Comparison of ENCODE assay signal across 8 cellular contexts in the genomic region with DNA sequence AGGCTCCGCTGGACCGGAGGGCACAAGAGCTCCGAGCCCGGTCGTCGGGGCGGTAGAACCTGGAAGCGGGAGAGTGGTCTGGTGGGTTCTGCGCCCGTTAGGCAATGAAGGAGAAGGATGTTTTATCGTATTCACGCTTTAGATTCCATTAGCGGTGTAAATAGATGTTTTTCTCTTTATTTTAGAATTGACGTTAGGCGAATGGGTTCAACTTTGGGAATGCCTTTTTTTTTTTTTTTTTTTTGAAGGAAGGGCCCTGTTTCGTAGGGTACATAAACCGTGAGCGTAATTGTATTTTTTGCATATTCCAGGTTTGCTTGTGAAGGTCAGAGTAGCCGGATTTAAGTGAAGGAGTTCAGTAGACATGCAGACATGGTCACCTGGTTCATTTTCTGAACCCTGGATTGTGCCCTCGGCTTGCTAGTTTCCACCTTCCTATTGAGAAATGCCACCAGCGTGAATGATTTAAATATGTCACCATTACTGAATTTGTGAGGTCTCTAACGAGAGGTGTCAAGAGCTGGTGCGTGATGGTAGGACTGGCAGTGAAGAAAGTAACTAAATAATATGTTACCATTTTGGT. TPM values are rescaled to one million over a fixed set of nuclear protein-coding genes. Genes with fewer than 3 reads are reported as not detected.
DNase-seq lines count a peak whose midpoint lies in the region; ATAC-seq, FAIRE-seq and TF ChIP-seq lines count a peak whose summit lies in the region.

No MANE protein-coding gene starts in this region.

- H2AFZ ChIP-seq in OCI-LY3 (ENCODE audit: low read depth, low read length), result no peak overlapping the region; the same call in 1 of the 2 replicates

- no peaks in the 10 kb centered on the region for H3K27me3 ChIP-seq in OCI-LY3 (ENCODE audit: low read depth, low read length)
- H3K27me3 ChIP-seq in esophagus (ENCODE audit: control insufficient read depth in 1 of 2, insufficient read depth in 2 of 2, low read length in 2 of 2), result no peaks in the 10 kb centered on the region
- H3K27me3 ChIP-seq in rectal smooth muscle tissue (ENCODE audit: control insufficient read depth, insufficient read depth, low read length), result no peaks in the 10 kb centered on the region

- 6% methylated on average over 23 of the region's 23 CpGs for WGBS in esophagus, 2 donors

- peaks cover 11% of the 10 kb centered on the region for H3K36me3 ChIP-seq in OCI-LY3 (replicated peaks; ENCODE audit: low read depth, low read length)
- H3K36me3 ChIP-seq in esophagus (ENCODE audit: control insufficient read depth in 2 of 2, insufficient read depth in 2 of 2, low read length in 1 of 2), result no peaks in the 10 kb centered on the region
- no peaks in the 10 kb centered on the region for H3K36me3 ChIP-seq in rectal smooth muscle tissue (ENCODE audit: control insufficient read depth, insufficient read depth, low read length)

- DNase-seq in GM18507 (ENCODE audit: extremely low spot score, insufficient read length, low read depth), result no peak
- DNase-seq in NCI-H774 (lab: John Stamatoyannopoulos, UW), result no peak

- peak; percentile 56 for FAIRE-seq in GM18507 (lab: Jason Lieb, UNC)

- peak overlapping the region; percentile 89 for H3K4me3 ChIP-seq in OCI-LY3 (ENCODE audit: low read length)
- H3K4me3 ChIP-seq in esophagus (ENCODE audit: low read depth in 1 of 2, low read length in 2 of 2), result peak overlapping the region; percentile 83 to 88
- peak overlapping the region; percentile 98 for H3K4me3 ChIP-seq in rectal smooth muscle tissue (ENCODE audit: low read length)

- H3K79me2 ChIP-seq in OCI-LY3 (ENCODE audit: low read length), result peaks cover 57% of the 10 kb centered on the region

- ATAC-seq in GM18520 (IDR thresholded peaks at IDR 0.05; ENCODE audit: unreplicated experiment) (no peak), HG03097 (IDR thresholded peaks at IDR 0.05; ENCODE audit: low FRiP score, unreplicated experiment) (no peak), HG02852 (IDR thresholded peaks at IDR 0.05; ENCODE audit: unreplicated experiment) (no peak)

- H3K4me2 ChIP-seq in OCI-LY3 (ENCODE audit: low read length), result peak overlapping the region; percentile 81

- no peaks in the 10 kb centered on the region for H3K9me3 ChIP-seq in OCI-LY3 (ENCODE audit: insufficient read depth, low read length)
- no peaks in the 10 kb centered on the region for H3K9me3 ChIP-seq in esophagus (ENCODE audit: control insufficient read depth in 2 of 2, insufficient read depth in 1 of 2, low read depth in 1 of 2, low read length in 1 of 2)

- H3K9ac ChIP-seq in OCI-LY3 (ENCODE audit: low read length) (peak overlapping the region; percentile 87), rectal smooth muscle tissue (ENCODE audit: low read length) (peak overlapping the region; percentile 96)

- H4K20me1 ChIP-seq in OCI-LY3 (ENCODE audit: insufficient read depth, low read length), result peaks cover 26% of the 10 kb centered on the region

- H3K27ac ChIP-seq in OCI-LY3 (ENCODE audit: low read length) (peak overlapping the region; percentile 84), esophagus (ENCODE audit: low read depth in 2 of 2, low read length in 1 of 2) (peak overlapping the region; percentile 96 to 97), rectal smooth muscle tissue (ENCODE audit: low read depth, low read length) (peak overlapping the region; percentile 94)

- no peak for TF ChIP-seq CTCF in OCI-LY3 (IDR thresholded peaks at IDR 0.05; ENCODE audit: low read depth, low read length)

- peaks cover 15% of the 10 kb centered on the region; the same call in 1 of the 2 replicates for H3K4me1 ChIP-seq in OCI-LY3 (ENCODE audit: low read length)
- no peaks in the 10 kb centered on the region for H3K4me1 ChIP-seq in esophagus (ENCODE audit: control insufficient read depth in 2 of 2, insufficient read depth in 2 of 2, low read length in 1 of 2)
- peaks cover 5% of the 10 kb centered on the region for H3K4me1 ChIP-seq in rectal smooth muscle tissue (ENCODE audit: control insufficient read depth, insufficient read depth, low read length)

RNA-seq across cellular contexts. Expression of a gene that starts 0.8 kb away (rescaled TPM):
- polyA plus RNA-seq in esophagus, result 100 to 1,000 TPM in 1 of 2 donors, 10 to 100 TPM in 1; 36.5 to 101 TPM

RNA-seq across cellular contexts. Expression of a gene that starts 11.1 kb away (rescaled TPM):
- 10 to 100 TPM in 1 of 2 donors, 1 to 10 TPM in 1; 7.0 to 10.2 TPM for polyA plus RNA-seq in esophagus

RNA-seq across cellular contexts. Expression of a gene that starts 37.1 kb away (rescaled TPM):
- polyA plus RNA-seq in esophagus, result 10 to 100 TPM; 23.6 to 53.4 TPM
